ENCODE assay signal across 1 cellular context in the genomic region with DNA sequence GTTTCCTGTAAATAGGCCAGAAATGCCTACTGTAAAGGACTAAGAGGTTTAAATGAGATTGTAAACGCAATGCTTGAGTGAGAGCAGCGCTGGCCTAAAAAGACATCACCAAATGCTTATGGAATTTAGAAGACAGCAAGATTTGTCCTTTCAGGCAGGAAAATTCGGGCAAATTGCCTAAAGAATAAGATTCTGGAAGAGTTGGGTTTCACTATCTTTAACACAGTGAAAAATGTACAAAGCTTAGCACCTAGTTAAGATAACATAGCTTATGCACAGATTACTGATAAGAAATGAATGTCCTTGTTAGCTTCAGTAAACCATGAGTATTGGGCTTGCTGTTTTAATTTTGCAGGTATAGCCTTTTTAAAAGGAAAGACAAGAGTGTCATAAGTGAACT.
TF ChIP-seq lines count a peak whose summit lies in the region.

No MANE protein-coding gene starts in this region.

TF ChIP-seq in GM12878, 131 proteins besides CTCF, POLR2A, EP300 and RAD21:
- TF ChIP-seq, protein P1, sequence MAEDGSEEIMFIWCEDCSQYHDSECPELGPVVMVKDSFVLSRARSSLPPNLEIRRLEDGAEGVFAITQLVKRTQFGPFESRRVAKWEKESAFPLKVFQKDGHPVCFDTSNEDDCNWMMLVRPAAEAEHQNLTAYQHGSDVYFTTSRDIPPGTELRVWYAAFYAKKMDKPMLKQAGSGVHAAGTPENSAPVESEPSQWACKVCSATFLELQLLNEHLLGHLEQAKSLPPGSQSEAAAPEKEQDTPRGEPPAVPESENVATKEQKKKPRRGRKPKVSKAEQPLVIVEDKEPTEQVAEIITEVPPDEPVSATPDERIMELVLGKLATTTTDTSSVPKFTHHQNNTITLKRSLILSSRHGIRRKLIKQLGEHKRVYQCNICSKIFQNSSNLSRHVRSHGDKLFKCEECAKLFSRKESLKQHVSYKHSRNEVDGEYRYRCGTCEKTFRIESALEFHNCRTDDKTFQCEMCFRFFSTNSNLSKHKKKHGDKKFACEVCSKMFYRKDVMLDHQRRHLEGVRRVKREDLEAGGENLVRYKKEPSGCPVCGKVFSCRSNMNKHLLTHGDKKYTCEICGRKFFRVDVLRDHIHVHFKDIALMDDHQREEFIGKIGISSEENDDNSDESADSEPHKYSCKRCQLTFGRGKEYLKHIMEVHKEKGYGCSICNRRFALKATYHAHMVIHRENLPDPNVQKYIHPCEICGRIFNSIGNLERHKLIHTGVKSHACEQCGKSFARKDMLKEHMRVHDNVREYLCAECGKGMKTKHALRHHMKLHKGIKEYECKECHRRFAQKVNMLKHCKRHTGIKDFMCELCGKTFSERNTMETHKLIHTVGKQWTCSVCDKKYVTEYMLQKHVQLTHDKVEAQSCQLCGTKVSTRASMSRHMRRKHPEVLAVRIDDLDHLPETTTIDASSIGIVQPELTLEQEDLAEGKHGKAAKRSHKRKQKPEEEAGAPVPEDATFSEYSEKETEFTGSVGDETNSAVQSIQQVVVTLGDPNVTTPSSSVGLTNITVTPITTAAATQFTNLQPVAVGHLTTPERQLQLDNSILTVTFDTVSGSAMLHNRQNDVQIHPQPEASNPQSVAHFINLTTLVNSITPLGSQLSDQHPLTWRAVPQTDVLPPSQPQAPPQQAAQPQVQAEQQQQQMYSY (CRISPR knock-in tag; IDR thresholded peaks at IDR 0.05), result no peak
- TF ChIP-seq, protein P2, sequence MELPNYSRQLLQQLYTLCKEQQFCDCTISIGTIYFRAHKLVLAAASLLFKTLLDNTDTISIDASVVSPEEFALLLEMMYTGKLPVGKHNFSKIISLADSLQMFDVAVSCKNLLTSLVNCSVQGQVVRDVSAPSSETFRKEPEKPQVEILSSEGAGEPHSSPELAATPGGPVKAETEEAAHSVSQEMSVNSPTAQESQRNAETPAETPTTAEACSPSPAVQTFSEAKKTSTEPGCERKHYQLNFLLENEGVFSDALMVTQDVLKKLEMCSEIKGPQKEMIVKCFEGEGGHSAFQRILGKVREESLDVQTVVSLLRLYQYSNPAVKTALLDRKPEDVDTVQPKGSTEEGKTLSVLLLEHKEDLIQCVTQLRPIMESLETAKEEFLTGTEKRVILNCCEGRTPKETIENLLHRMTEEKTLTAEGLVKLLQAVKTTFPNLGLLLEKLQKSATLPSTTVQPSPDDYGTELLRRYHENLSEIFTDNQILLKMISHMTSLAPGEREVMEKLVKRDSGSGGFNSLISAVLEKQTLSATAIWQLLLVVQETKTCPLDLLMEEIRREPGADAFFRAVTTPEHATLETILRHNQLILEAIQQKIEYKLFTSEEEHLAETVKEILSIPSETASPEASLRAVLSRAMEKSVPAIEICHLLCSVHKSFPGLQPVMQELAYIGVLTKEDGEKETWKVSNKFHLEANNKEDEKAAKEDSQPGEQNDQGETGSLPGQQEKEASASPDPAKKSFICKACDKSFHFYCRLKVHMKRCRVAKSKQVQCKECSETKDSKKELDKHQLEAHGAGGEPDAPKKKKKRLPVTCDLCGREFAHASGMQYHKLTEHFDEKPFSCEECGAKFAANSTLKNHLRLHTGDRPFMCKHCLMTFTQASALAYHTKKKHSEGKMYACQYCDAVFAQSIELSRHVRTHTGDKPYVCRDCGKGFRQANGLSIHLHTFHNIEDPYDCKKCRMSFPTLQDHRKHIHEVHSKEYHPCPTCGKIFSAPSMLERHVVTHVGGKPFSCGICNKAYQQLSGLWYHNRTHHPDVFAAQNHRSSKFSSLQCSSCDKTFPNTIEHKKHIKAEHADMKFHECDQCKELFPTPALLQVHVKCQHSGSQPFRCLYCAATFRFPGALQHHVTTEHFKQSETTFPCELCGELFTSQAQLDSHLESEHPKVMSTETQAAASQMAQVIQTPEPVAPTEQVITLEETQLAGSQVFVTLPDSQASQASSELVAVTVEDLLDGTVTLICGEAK (IDR thresholded peaks at IDR 0.05; ENCODE audit: borderline replicate concordance), result no peak
- TF ChIP-seq, protein P3, sequence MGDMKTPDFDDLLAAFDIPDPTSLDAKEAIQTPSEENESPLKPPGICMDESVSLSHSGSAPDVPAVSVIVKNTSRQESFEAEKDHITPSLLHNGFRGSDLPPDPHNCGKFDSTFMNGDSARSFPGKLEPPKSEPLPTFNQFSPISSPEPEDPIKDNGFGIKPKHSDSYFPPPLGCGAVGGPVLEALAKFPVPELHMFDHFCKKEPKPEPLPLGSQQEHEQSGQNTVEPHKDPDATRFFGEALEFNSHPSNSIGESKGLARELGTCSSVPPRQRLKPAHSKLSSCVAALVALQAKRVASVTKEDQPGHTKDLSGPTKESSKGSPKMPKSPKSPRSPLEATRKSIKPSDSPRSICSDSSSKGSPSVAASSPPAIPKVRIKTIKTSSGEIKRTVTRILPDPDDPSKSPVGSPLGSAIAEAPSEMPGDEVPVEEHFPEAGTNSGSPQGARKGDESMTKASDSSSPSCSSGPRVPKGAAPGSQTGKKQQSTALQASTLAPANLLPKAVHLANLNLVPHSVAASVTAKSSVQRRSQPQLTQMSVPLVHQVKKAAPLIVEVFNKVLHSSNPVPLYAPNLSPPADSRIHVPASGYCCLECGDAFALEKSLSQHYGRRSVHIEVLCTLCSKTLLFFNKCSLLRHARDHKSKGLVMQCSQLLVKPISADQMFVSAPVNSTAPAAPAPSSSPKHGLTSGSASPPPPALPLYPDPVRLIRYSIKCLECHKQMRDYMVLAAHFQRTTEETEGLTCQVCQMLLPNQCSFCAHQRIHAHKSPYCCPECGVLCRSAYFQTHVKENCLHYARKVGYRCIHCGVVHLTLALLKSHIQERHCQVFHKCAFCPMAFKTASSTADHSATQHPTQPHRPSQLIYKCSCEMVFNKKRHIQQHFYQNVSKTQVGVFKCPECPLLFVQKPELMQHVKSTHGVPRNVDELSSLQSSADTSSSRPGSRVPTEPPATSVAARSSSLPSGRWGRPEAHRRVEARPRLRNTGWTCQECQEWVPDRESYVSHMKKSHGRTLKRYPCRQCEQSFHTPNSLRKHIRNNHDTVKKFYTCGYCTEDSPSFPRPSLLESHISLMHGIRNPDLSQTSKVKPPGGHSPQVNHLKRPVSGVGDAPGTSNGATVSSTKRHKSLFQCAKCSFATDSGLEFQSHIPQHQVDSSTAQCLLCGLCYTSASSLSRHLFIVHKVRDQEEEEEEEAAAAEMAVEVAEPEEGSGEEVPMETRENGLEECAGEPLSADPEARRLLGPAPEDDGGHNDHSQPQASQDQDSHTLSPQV (IDR thresholded peaks at IDR 0.05), result no peak
- no peak for TF ChIP-seq CHD4 (IDR thresholded peaks at IDR 0.05)
